ENCODE assay signal across 15 cellular contexts in genomic region chr16:88905563-88905962, GRCh38. TPM values are rescaled to one million over a fixed set of nuclear protein-coding genes. Genes with fewer than 3 reads are reported as not detected.
DNase-seq lines count a peak whose midpoint lies in the region; ATAC-seq, FAIRE-seq and TF ChIP-seq lines count a peak whose summit lies in the region.
"Had no signal": no experiment of that assay in that cellular context is flagged by ENCODE, and none has a peak within 500 bp of the region (broad histone marks: within the 10 kb centered on the region; RNA-seq: fewer than 3 reads in every experiment).

No MANE protein-coding gene starts in this region.

- H3K36me3 ChIP-seq in IMR-90 (ENCODE audit: control insufficient read depth, insufficient read depth, low read length) (no peaks in the 10 kb centered on the region), K562 (ENCODE audit: control insufficient read depth, insufficient read depth, low read length) (peaks cover 75% of the 10 kb centered on the region; the same call in 2 of the 3 replicates), testis (ENCODE audit: low read depth, missing control alignments) (no peaks in the 10 kb centered on the region), stomach (peaks cover 0 to 9% (median 8%) of the 10 kb centered on the region in 4 donors)
- H3K36me3 ChIP-seq: cardiac muscle cell had no signal

- H3K9me3 ChIP-seq in IMR-90 (ENCODE audit: control insufficient read depth, insufficient read depth, low read length) (no peaks in the 10 kb centered on the region), K562 (replicated peaks; ENCODE audit: control insufficient read depth, insufficient read depth, low read depth, low read length) (no peaks in the 10 kb centered on the region), testis (no peaks in the 10 kb centered on the region), stomach (no peaks in the 10 kb centered on the region)
- H3K9me3 ChIP-seq: psoas muscle, upper lobe of left lung had no signal

- H2AFZ ChIP-seq in IMR-90 (replicated peaks; ENCODE audit: low read length, poor library complexity) = no peak overlapping the region
- peak overlapping the region; percentile 32; the same call in 1 of the 2 replicates for H2AFZ ChIP-seq in K562 (ENCODE audit: low read depth, low read length)

- H3K4me1 ChIP-seq in IMR-90 (ENCODE audit: control insufficient read depth, insufficient read depth, low read length) (no peaks in the 10 kb centered on the region), K562 (replicated peaks in 1 of 2; ENCODE audit: control insufficient read depth in 2 of 2, insufficient read depth in 2 of 2, low read length in 2 of 2) (peaks cover 8 to 94% of the 10 kb centered on the region in 2 experiments; a peak in 4 of 5 replicates), testis (peaks cover 7% of the 10 kb centered on the region), stomach (peaks cover 0 to 11% (median 0%) of the 10 kb centered on the region in 4 donors)

- TF ChIP-seq POLR2A in IMR-90 (IDR thresholded peaks at IDR 0.05; ENCODE audit: low read depth, low read length) (no peak), K562 (conservative IDR thresholded peaks at IDR 0.05) (no peak), testis (IDR thresholded peaks at IDR 0.05) (no peak), stomach (IDR thresholded peaks at IDR 0.05) (no peak)

- no CpG with 5 or more reads among the region's 13 CpGs for WGBS in IMR-90 (ENCODE audit: extremely low coverage in 2 of 2, insufficient read length in 1 of 2), 2 experiments
- 0% methylated on average over 5 of the region's 13 CpGs for WGBS in K562 (ENCODE audit: insufficient coverage, low coverage, missing lambda C conversion rate)
- WGBS in testis, 2 donors = 50 to 52% methylated on average over 6 to 13 of the region's 13 CpGs
- WGBS in stomach, 5 donors = 20 to 54% (median 35%) methylated on average over 1 to 13 of the region's 13 CpGs

- H3K4ac ChIP-seq in IMR-90 (ENCODE audit: low read depth, low read length) = no peak overlapping the region

- TF ChIP-seq RAD21 in IMR-90 (IDR thresholded peaks at IDR 0.05; ENCODE audit: low read length) (no peak), K562 (CRISPR knock-in tag; conservative IDR thresholded peaks at IDR 0.05 in 1 of 2, IDR thresholded peaks at IDR 0.05 in 1 of 2) (no peak)

- H3K56ac ChIP-seq in IMR-90 (ENCODE audit: extremely low read depth, insufficient read depth, low read length) = no peak overlapping the region

- H2BK120ac ChIP-seq in IMR-90 (ENCODE audit: low read depth, low read length) = no peak overlapping the region

- H3K79me2 ChIP-seq in K562 (ENCODE audit: control insufficient read depth, insufficient read depth, low read length) = peaks cover 93% of the 10 kb centered on the region

- TF ChIP-seq EP300 in K562 (IDR thresholded peaks at IDR 0.05; ENCODE audit: low read length) (no peak), stomach (IDR thresholded peaks at IDR 0.05) (no peak)

- H4K91ac ChIP-seq in IMR-90 (ENCODE audit: insufficient read depth, low read depth, low read length) = no peak overlapping the region

- TF ChIP-seq CTCF in IMR-90 (conservative IDR thresholded peaks at IDR 0.05; ENCODE audit: low read depth, low read length) = no peak
- no peak for TF ChIP-seq CTCF in K562 (IDR thresholded peaks at IDR 0.05 in 2 of 3, conservative IDR thresholded peaks at IDR 0.05 in 1 of 3; ENCODE audit: insufficient read depth in 2 of 3, low read depth in 1 of 3, low read length in 3 of 3)
- TF ChIP-seq CTCF in testis (IDR thresholded peaks at IDR 0.05) = no peak
- TF ChIP-seq CTCF in stomach (IDR thresholded peaks at IDR 0.05) = no peak

- H2AK5ac ChIP-seq in IMR-90 (ENCODE audit: low read depth, low read length) = no peak overlapping the region

- dilution Hi-C loops in IMR-90 (cut with HindIII; ENCODE audit: low sequenced_read_pairs, unreplicated experiment) = no loop called here

- no peak overlapping the region for H2AK9ac ChIP-seq in IMR-90 (replicated peaks; ENCODE audit: low read depth, low read length, poor library complexity)

- no peaks in the 10 kb centered on the region for H3K9me1 ChIP-seq in IMR-90 (ENCODE audit: insufficient read depth, low read length)
- H3K9me1 ChIP-seq in K562 (ENCODE audit: control insufficient read depth, insufficient read depth, low read length) = peaks cover 17% of the 10 kb centered on the region

- BruUV-seq in IMR-90 (replicated peaks; lab: Mats Ljungman, UMichigan) (no TSS peak), K562 (replicated peaks; lab: Mats Ljungman, UMichigan) (no TSS peak)

- H3K4me2 ChIP-seq in IMR-90 (ENCODE audit: low read depth, low read length) = no peak overlapping the region
- H3K4me2 ChIP-seq in K562 (ENCODE audit: insufficient read depth, low read length) = no peak overlapping the region

- H3K4me3 ChIP-seq in IMR-90 (ENCODE audit: insufficient read depth, low read depth, low read length) (no peak overlapping the region), K562 (no peak overlapping the region), testis (no peak overlapping the region), stomach (no peak overlapping the region)
- H3K4me3 ChIP-seq: cardiac muscle cell, psoas muscle, upper lobe of left lung had no signal

- H2BK15ac ChIP-seq in IMR-90 (ENCODE audit: low read depth, low read length) = no peak overlapping the region

- in situ Hi-C loops in IMR-90 (cut with MboI; ENCODE audit: low sequenced_read_pairs) = no loop called here
- in situ Hi-C loops in K562 (cut with MboI) = no loop called here

- CTCF ChIA-PET in IMR-90 (lab: Yijun Ruan, JAX) (no interaction called here), K562 (lab: Yijun Ruan, JAX; ENCODE audit: low intra/inter-chr PET ratio) (no interaction called here)

- H4K20me1 ChIP-seq in IMR-90 (ENCODE audit: insufficient read depth, low read length) = no peaks in the 10 kb centered on the region
- H4K20me1 ChIP-seq in K562 (replicated peaks; ENCODE audit: control insufficient read depth, insufficient read depth, low read length) = peaks cover 77% of the 10 kb centered on the region

- no peak overlapping the region for H3K18ac ChIP-seq in IMR-90 (ENCODE audit: low read depth, low read length)

- no peak overlapping the region for H3K14ac ChIP-seq in IMR-90 (replicated peaks; ENCODE audit: low read depth, low read length)

- no peak overlapping the region for H2BK5ac ChIP-seq in IMR-90 (ENCODE audit: low read depth, low read length, poor library complexity, severe bottlenecking)

- H3K9ac ChIP-seq in IMR-90 (ENCODE audit: low read depth, low read length) (no peak overlapping the region), K562 (ENCODE audit: insufficient read depth in 1 of 2, low read depth in 2 of 2, low read length in 2 of 2) (no peak overlapping the region)

- H3K79me1 ChIP-seq in IMR-90 (ENCODE audit: low read depth in 1 of 2, low read length in 2 of 2) = no peaks in the 10 kb centered on the region

- H4K5ac ChIP-seq in IMR-90 (ENCODE audit: low read depth, low read length) = no peak overlapping the region

- POLR2A ChIA-PET in IMR-90 (lab: Charles Lee; ENCODE audit: unreplicated experiment) (no interaction called here), K562 (lab: Yijun Ruan, JAX) (interaction anchor here (0.6 to 1.0 kb wide), 3 partner anchors 15 to 288 kb away, joined by 3 to 4 read pairs (median 3); no protein-coding TSS in a partner anchor)

- 0 out of 2 replicates have a peak, but pooled peaks have one; percentile 27 for ATAC-seq in IMR-90 (ENCODE audit: low read depth)
- peak; percentile 90 for ATAC-seq in K562
- no peak for ATAC-seq in GM21526 (IDR thresholded peaks at IDR 0.05; ENCODE audit: low FRiP score, unreplicated experiment)
- ATAC-seq: left ventricle myocardium superior, psoas muscle had no signal

- H3K27ac ChIP-seq in IMR-90 (ENCODE audit: insufficient read depth, low read length) (no peak overlapping the region), K562 (ENCODE audit: extremely low read depth, low read depth, low read length) (0 out of 3 replicates have a peak overlapping the region, but pooled peaks have one; percentile 25), testis (no peak overlapping the region), stomach (no peak overlapping the region)
- H3K27ac ChIP-seq: cardiac muscle cell, psoas muscle had no signal

- H3K23ac ChIP-seq in IMR-90 (ENCODE audit: low read depth, low read length) = no peak overlapping the region

- no peak overlapping the region for H4K8ac ChIP-seq in IMR-90 (ENCODE audit: low read depth in 2 of 2, low read length in 2 of 2)

- peaks cover 16% of the 10 kb centered on the region; the same call in 1 of the 2 replicates for H3K27me3 ChIP-seq in IMR-90 (ENCODE audit: control insufficient read depth, insufficient read depth, low read length)
- H3K27me3 ChIP-seq in K562 (ENCODE audit: control insufficient read depth in 2 of 2, insufficient read depth in 2 of 2, low read length in 2 of 2) = no peaks in the 10 kb centered on the region
- H3K27me3 ChIP-seq in testis = no peaks in the 10 kb centered on the region
- H3K27me3 ChIP-seq in stomach = peaks cover 0 to 7% (median 0%) of the 10 kb centered on the region in 3 donors
- H3K27me3 ChIP-seq: cardiac muscle cell, upper lobe of left lung had no signal

- H2BK20ac ChIP-seq in IMR-90 (ENCODE audit: low read depth, low read length) = no peak overlapping the region

- no peak for FAIRE-seq in K562 (lab: Jason Lieb, UNC)
- FAIRE-seq: D721Med had no signal

- DNase-seq in stimulated activated CD4-positive, alpha-beta T cell treated with anti-CD3 and anti-CD28 coated beads, Interleukin-15, amount 100 ng/mL, for 24 hours = peak; percentile 41
- no peak for DNase-seq in stimulated activated CD4-positive, alpha-beta T cell treated with anti-CD3 and anti-CD28 coated beads, Interleukin-12 subunit alpha, Interleukin-12 subunit beta, amount 100 ng/mL, for 4 hours
- DNase-seq in IMR-90 = no peak
- DNase-seq in K562 (ENCODE audit: extremely low read depth in 1 of 4, low spot score in 3 of 4) = peak; percentile 79 to 99 (median 96)
- DNase-seq in testis = peak; percentile 63
- no peak for DNase-seq in hypothalamus (lab: John Stamatoyannopoulos, UW)
- no peak for DNase-seq in stomach
- DNase-seq: activated T-cell treated with anti-CD3 and anti-CD28 coated beads, Interleukin-2, amount 50 U/mL, for 4 hours; left ventricle myocardium superior; NCI-H226; psoas muscle had no signal

- intact Hi-C loops in IMR-90 (cut with micrococcal nuclease) = no loop called here
- intact Hi-C loops in K562 (cut with micrococcal nuclease) = no loop called here
- intact Hi-C loops in testis (cut with DNase I; ENCODE audit: low total_unique reads) = no loop called here
- intact Hi-C loops in stomach (cut with DNase I; ENCODE audit: low total_unique reads) = no loop called here

RNA-seq across cellular contexts. Expression of gene PABPN1L, which starts 39.1 kb away (rescaled TPM):
- total RNA-seq in IMR-90 (2012; rRNA removed) (not detected in 2 replicates), K562 (2014; rRNA removed) (0.32 TPM in 1 of 2 replicates, not detected in the other), K562 (2014; rRNA removed; fragmentation: Illumina TruSeq; extraction: Trizol) (not detected in 2 replicates), K562 (2015; rRNA removed; fragmentation: Illumina TruSeq; extraction: Trizol) (0.19 TPM in 1 of 2 replicates, not detected in the other), K562 (2021) (0.29 TPM in 1 of 2 replicates, not detected in the other), testis (under 1 TPM in 1 of 2 donors, not detected in 1; 0.93 TPM), stomach (not detected)
- polyA plus RNA-seq in IMR-90 (2012; rRNA removed) (not detected in 2 replicates), K562 (2011; rRNA removed) (not detected in 2 replicates), K562 (2014; fragmentation: Illumina TruSeq; extraction: Trizol) (not detected in 2 replicates), K562 (2014; fragmentation: Nextera tagmentation; extraction: Ambion mirVana) (not detected), K562 (2014; rRNA removed) (0.11 TPM in 1 of 2 replicates, not detected in the other), testis (ENCODE audit: insufficient read depth, low read depth, low replicate concordance) (0.34 TPM), stomach (under 1 TPM in 1 of 3 donors, not detected in 2; 0.15 TPM)
- polyA plus RNA-seq in IMR-90 (2012; cell fraction: cytosol; rRNA removed) = not detected in 2 replicates
- not detected in 2 replicates for polyA plus RNA-seq in IMR-90 (2012; cell fraction: nucleus; rRNA removed; ENCODE audit: low replicate concordance)
- total RNA-seq in K562 (2011; cell fraction: chromatin; rRNA removed; ENCODE audit: low replicate concordance) = 0.46 and 2.2 TPM in 2 replicates
- total RNA-seq in K562 (2011; cell fraction: nucleolus; rRNA removed) = 0.26 and 0.50 TPM in 2 replicates
- total RNA-seq in K562 (2011; cell fraction: nucleoplasm; rRNA removed) = 0.29 and 0.99 TPM in 2 replicates
- not detected in 2 replicates for polyA plus RNA-seq in K562 (2011; cell fraction: cytosol; rRNA removed)
- 0.55 and 0.58 TPM in 2 replicates for polyA plus RNA-seq in K562 (2011; cell fraction: nucleus; rRNA removed)
- 0.29 and 0.71 TPM in 2 replicates for polyA plus RNA-seq in K562 (2012)
- not detected in 2 replicates for polyA minus RNA-seq in K562 (2011; rRNA and poly(A)+ RNA removed)
- polyA minus RNA-seq in K562 (2011; cell fraction: cytosol; rRNA and poly(A)+ RNA removed) = not detected in 2 replicates
- polyA minus RNA-seq in K562 (2011; cell fraction: nucleus; rRNA and poly(A)+ RNA removed) = not detected in 2 replicates
- total RNA-seq: activated T-cell treated with anti-CD3 and anti-CD28 coated beads, Interleukin-2, amount 50 U/mL, for 4 hours; cardiac muscle cell; left ventricle myocardium superior; psoas muscle had no signal
- polyA plus RNA-seq: psoas muscle had no signal

RNA-seq across cellular contexts. Expression of gene TRAPPC2L, which starts 48.6 kb away (rescaled TPM):
- total RNA-seq in IMR-90 (2012; rRNA removed) (84.2 and 102 TPM in 2 replicates), K562 (2014; rRNA removed) (60.4 and 77.5 TPM in 2 replicates), K562 (2014; rRNA removed; fragmentation: Illumina TruSeq; extraction: Trizol) (92.6 and 126 TPM in 2 replicates), K562 (2015; rRNA removed; fragmentation: Illumina TruSeq; extraction: Trizol) (61.1 and 69.1 TPM in 2 replicates), K562 (2021) (89.1 and 92.6 TPM in 2 replicates), testis (10 to 100 TPM; 58.3 to 59.8 TPM), stomach (10 to 100 TPM in 3 of 5 donors, 1 to 10 TPM in 2; 2.9 to 31.4 (median 25.2) TPM)
- polyA plus RNA-seq in IMR-90 (2012; rRNA removed) (109 and 112 TPM in 2 replicates), K562 (2011; rRNA removed) (124 and 163 TPM in 2 replicates), K562 (2014; fragmentation: Illumina TruSeq; extraction: Trizol) (97.5 and 104 TPM in 2 replicates), K562 (2014; fragmentation: Nextera tagmentation; extraction: Ambion mirVana) (100 to 1,000 TPM; 345 to 398 TPM), K562 (2014; rRNA removed) (92.4 and 99.1 TPM in 2 replicates), testis (ENCODE audit: insufficient read depth, low read depth, low replicate concordance) (216 TPM), stomach (100 to 1,000 TPM in 1 of 3 donors, 10 to 100 TPM in 2; 57.6 to 107 (median 91.4) TPM)
- 69.3 and 87.7 TPM in 2 replicates for polyA plus RNA-seq in IMR-90 (2012; cell fraction: cytosol; rRNA removed)
- 45.7 and 54.3 TPM in 2 replicates for polyA plus RNA-seq in IMR-90 (2012; cell fraction: nucleus; rRNA removed; ENCODE audit: low replicate concordance)
- total RNA-seq in K562 (2011; cell fraction: chromatin; rRNA removed; ENCODE audit: low replicate concordance) = 43.1 and 83.7 TPM in 2 replicates
- total RNA-seq in K562 (2011; cell fraction: nucleolus; rRNA removed) = 64.3 and 69.7 TPM in 2 replicates
- 53.0 and 53.7 TPM in 2 replicates for total RNA-seq in K562 (2011; cell fraction: nucleoplasm; rRNA removed)
- 94.2 and 150 TPM in 2 replicates for polyA plus RNA-seq in K562 (2011; cell fraction: cytosol; rRNA removed)
- 96.2 and 120 TPM in 2 replicates for polyA plus RNA-seq in K562 (2011; cell fraction: nucleus; rRNA removed)
- 69.9 and 168 TPM in 2 replicates for polyA plus RNA-seq in K562 (2012)
- polyA minus RNA-seq in K562 (2011; rRNA and poly(A)+ RNA removed) = 28.3 and 55.3 TPM in 2 replicates
- 24.9 and 30.9 TPM in 2 replicates for polyA minus RNA-seq in K562 (2011; cell fraction: cytosol; rRNA and poly(A)+ RNA removed)
- 30.4 and 33.3 TPM in 2 replicates for polyA minus RNA-seq in K562 (2011; cell fraction: nucleus; rRNA and poly(A)+ RNA removed)

RNA-seq across cellular contexts. Expression of gene GALNS, which starts 48.8 kb away (rescaled TPM):
- total RNA-seq in IMR-90 (2012; rRNA removed) (7.2 TPM in 2 replicates), K562 (2014; rRNA removed) (3.4 and 5.4 TPM in 2 replicates), K562 (2014; rRNA removed; fragmentation: Illumina TruSeq; extraction: Trizol) (2.4 and 4.1 TPM in 2 replicates), K562 (2015; rRNA removed; fragmentation: Illumina TruSeq; extraction: Trizol) (5.6 and 5.9 TPM in 2 replicates), K562 (2021) (12.3 and 13.2 TPM in 2 replicates), testis (10 to 100 TPM; 65.3 to 94.4 TPM), stomach (100 to 1,000 TPM in 1 of 5 donors, 10 to 100 TPM in 4; 16.2 to 110 (median 51.9) TPM)
- polyA plus RNA-seq in IMR-90 (2012; rRNA removed) (30.2 and 32.5 TPM in 2 replicates), K562 (2011; rRNA removed) (3.9 and 4.3 TPM in 2 replicates), K562 (2014; fragmentation: Illumina TruSeq; extraction: Trizol) (6.0 and 7.0 TPM in 2 replicates), K562 (2014; fragmentation: Nextera tagmentation; extraction: Ambion mirVana) (under 1 TPM; 0.38 to 0.63 TPM), K562 (2014; rRNA removed) (6.7 and 8.6 TPM in 2 replicates), testis (ENCODE audit: insufficient read depth, low read depth, low replicate concordance) (55.9 TPM), stomach (10 to 100 TPM in 2 of 3 donors, 1 to 10 TPM in 1; 8.6 to 16.6 (median 11.5) TPM)
- polyA plus RNA-seq in IMR-90 (2012; cell fraction: cytosol; rRNA removed) = 28.6 and 42.1 TPM in 2 replicates
- 24.8 and 44.6 TPM in 2 replicates for polyA plus RNA-seq in IMR-90 (2012; cell fraction: nucleus; rRNA removed; ENCODE audit: low replicate concordance)
- total RNA-seq in K562 (2011; cell fraction: chromatin; rRNA removed; ENCODE audit: low replicate concordance) = 69.8 and 180 TPM in 2 replicates
- 70.5 and 71.6 TPM in 2 replicates for total RNA-seq in K562 (2011; cell fraction: nucleolus; rRNA removed)
- 50.8 and 56.2 TPM in 2 replicates for total RNA-seq in K562 (2011; cell fraction: nucleoplasm; rRNA removed)
- 3.9 and 9.1 TPM in 2 replicates for polyA plus RNA-seq in K562 (2011; cell fraction: cytosol; rRNA removed)
- polyA plus RNA-seq in K562 (2011; cell fraction: nucleus; rRNA removed) = 20.2 and 34.5 TPM in 2 replicates
- 11.1 and 16.0 TPM in 2 replicates for polyA plus RNA-seq in K562 (2012)
- polyA minus RNA-seq in K562 (2011; rRNA and poly(A)+ RNA removed) = 1.9 and 3.7 TPM in 2 replicates
- polyA minus RNA-seq in K562 (2011; cell fraction: cytosol; rRNA and poly(A)+ RNA removed) = 3.2 and 3.3 TPM in 2 replicates
- polyA minus RNA-seq in K562 (2011; cell fraction: nucleus; rRNA and poly(A)+ RNA removed) = 7.0 and 7.8 TPM in 2 replicates

Comparison
In these comparisons a context has a peak if more than half of its experiments do, and no peak if none do; other contexts are left out.
1. DNase-seq: peak in stimulated activated CD4-positive, alpha-beta T cell treated with anti-CD3 and anti-CD28 coated beads, Interleukin-15, amount 100 ng/mL, for 24 hours (single experiment), K562 (4 of 4) and testis (single experiment); none in stimulated activated CD4-positive, alpha-beta T cell treated with anti-CD3 and anti-CD28 coated beads, Interleukin-12 subunit alpha, Interleukin-12 subunit beta, amount 100 ng/mL, for 4 hours (single experiment), IMR-90 (single experiment), hypothalamus (0 of 51) and stomach (single experiment).